22 cellular contexts compared by ENCODE assay signal in the genomic region with DNA sequence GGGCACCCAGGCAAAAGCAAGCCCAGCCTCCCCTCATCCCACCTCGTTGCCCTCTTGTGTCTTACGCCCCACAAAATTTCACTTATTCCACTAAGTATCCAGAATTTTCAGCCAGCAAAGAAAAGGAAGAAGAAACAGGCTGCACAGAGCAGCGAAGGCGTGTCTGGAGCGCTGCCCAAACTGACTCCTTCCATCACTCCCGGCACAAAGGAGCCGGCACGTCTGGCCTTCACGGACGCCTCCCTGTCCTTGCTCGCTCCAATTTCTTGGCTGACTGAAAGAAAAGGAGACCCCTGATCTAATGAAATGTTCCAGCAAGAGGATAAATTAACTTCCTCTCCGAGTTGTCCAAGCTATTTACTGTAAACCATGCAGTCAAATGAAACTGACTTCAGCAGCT.
DNase-seq lines count a peak whose midpoint lies in the region; ATAC-seq and TF ChIP-seq lines count a peak whose summit lies in the region.
"Had no signal": no experiment of that assay in that cellular context is flagged by ENCODE, and none has a peak within 500 bp of the region (broad histone marks: within the 10 kb centered on the region; RNA-seq: fewer than 3 reads in every experiment).

No MANE protein-coding gene starts in this region.

- H3K4me3 Mint-ChIP-seq in nephron, result peak overlapping the region in 2 of 3 experiments; percentile 17 to 43
- H3K4me3 Mint-ChIP-seq: CD4-positive, alpha-beta T cell had no signal

- ATAC-seq in Right ventricle myocardium superior (ENCODE audit: poor library complexity), result no peak
- peak; percentile 35; the same call in 2 of the 3 replicates for ATAC-seq in RWPE2 (ENCODE audit: low read depth)

- H3K4me3 ChIP-seq in left ventricle myocardium inferior (no peak overlapping the region), RWPE2 (ENCODE audit: severe bottlenecking) (no peak overlapping the region), testis (no peak overlapping the region), A673 (ENCODE audit: low read depth, low read length, poor library complexity, severe bottlenecking) (no peak overlapping the region), prostate gland (no peak overlapping the region)
- H3K4me3 ChIP-seq: PC-9, SJCRH30 had no signal

- 5 to 6% methylated on average over 12 of the region's 12 CpGs for WGBS in testis, 2 donors
- WGBS in prostate gland, result 8% methylated on average over 12 of the region's 12 CpGs

- H3K27me3 Mint-ChIP-seq in nephron (ENCODE audit: low read depth), result peaks cover 40% of the 10 kb centered on the region

- H3K9me3 ChIP-seq in left ventricle myocardium inferior (replicated peaks) (peaks cover 24% of the 10 kb centered on the region), RWPE2 (ENCODE audit: severe bottlenecking) (no peaks in the 10 kb centered on the region), testis (no peaks in the 10 kb centered on the region), A673 (ENCODE audit: low read depth, low read length, poor library complexity, severe bottlenecking) (peaks cover 6% of the 10 kb centered on the region), prostate gland (no peaks in the 10 kb centered on the region)
- H3K9me3 ChIP-seq: BE2C, SJCRH30 had no signal

- peaks cover 18% of the 10 kb centered on the region for H3K4me1 Mint-ChIP-seq in nephron

- H3K27ac ChIP-seq in left ventricle myocardium inferior (replicated peaks), result no peak overlapping the region
- H3K27ac ChIP-seq in RWPE2 (ENCODE audit: poor library complexity, severe bottlenecking), result no peak overlapping the region
- no peak overlapping the region for H3K27ac ChIP-seq in testis
- H3K27ac ChIP-seq in A673 (ENCODE audit: low read depth, low read length, poor library complexity, severe bottlenecking), result no peak overlapping the region
- H3K27ac ChIP-seq in prostate gland, result no peak overlapping the region
- H3K27ac ChIP-seq: PC-9, RWPE1, SJCRH30 had no signal

- H3K36me3 ChIP-seq in left ventricle myocardium inferior (no peaks in the 10 kb centered on the region), RWPE2 (ENCODE audit: low read depth) (no peaks in the 10 kb centered on the region), testis (ENCODE audit: low read depth, missing control alignments) (no peaks in the 10 kb centered on the region), A673 (ENCODE audit: insufficient read depth, low read length, poor library complexity, severe bottlenecking) (no peaks in the 10 kb centered on the region), prostate gland (no peaks in the 10 kb centered on the region)
- H3K36me3 ChIP-seq: BE2C, SJCRH30 had no signal

- peaks cover 30% of the 10 kb centered on the region for H3K27me3 ChIP-seq in left ventricle myocardium inferior (ENCODE audit: low read depth)
- H3K27me3 ChIP-seq in RWPE2 (ENCODE audit: insufficient read depth, poor library complexity, severe bottlenecking), result peaks cover 75% of the 10 kb centered on the region
- H3K27me3 ChIP-seq in testis, result no peaks in the 10 kb centered on the region
- H3K27me3 ChIP-seq in A673 (replicated peaks; ENCODE audit: insufficient read depth, low read depth, low read length, poor library complexity), result peaks cover 26% of the 10 kb centered on the region
- H3K27me3 ChIP-seq in prostate gland (replicated peaks; ENCODE audit: insufficient read depth), result no peaks in the 10 kb centered on the region
- H3K27me3 ChIP-seq: BE2C had no signal

- peak; percentile 49 for DNase-seq in Right ventricle myocardium superior
- DNase-seq in left ventricle myocardium inferior, result no peak
- DNase-seq in RWPE2 (ENCODE audit: low spot score), result no peak
- DNase-seq in testis, result peak; percentile 64
- DNase-seq in A673 (ENCODE audit: low spot score), result no peak
- no peak for DNase-seq in prostate gland (ENCODE audit: low spot score)
- DNase-seq in T-helper 1 cell, result no peak
- DNase-seq: 8988T; BE2C; Calu3; CD4-positive, alpha-beta T cell; DMS153; Kasumi-1; NCI-H1417; NCI-H1694 treated with DMSO at 0.1 percent for 48 hours; NCI-H2081 treated with DMSO at 0.1 percent for 48 hours; NCI-H2171 treated with DMSO at 0.1 percent for 48 hours; NCI-H69; PC-9; SJCRH30 had no signal

- TF ChIP-seq CTCF in left ventricle myocardium inferior (IDR thresholded peaks at IDR 0.05; ENCODE audit: borderline replicate concordance) (no peak), RWPE2 (IDR thresholded peaks at IDR 0.05; ENCODE audit: poor library complexity, severe bottlenecking) (no peak), nephron (IDR thresholded peaks at IDR 0.05; ENCODE audit: unreplicated experiment in 3 of 3) (no peak), testis (IDR thresholded peaks at IDR 0.05) (no peak), A673 (conservative IDR thresholded peaks at IDR 0.05; ENCODE audit: low read depth, low read length) (no peak), prostate gland (IDR thresholded peaks at IDR 0.05) (no peak)

- POLR2A ChIA-PET in A673 (lab: Charles Lee; ENCODE audit: low non-redundant PET), result no interaction called here

- CTCF ChIA-PET in A673 (lab: Charles Lee), result no interaction called here

- H3K9me3 Mint-ChIP-seq in nephron, result peaks cover 24% of the 10 kb centered on the region

- TF ChIP-seq POLR2A in testis (IDR thresholded peaks at IDR 0.05) (no peak), prostate gland (IDR thresholded peaks at IDR 0.05) (no peak)

- BruUV-seq in A673 (replicated peaks; lab: Mats Ljungman, UMichigan), result no TSS peak

- intact Hi-C loops in Right ventricle myocardium superior (cut with DNase I), result no loop called here
- intact Hi-C loops in left ventricle myocardium inferior (cut with micrococcal nuclease), result no loop called here
- intact Hi-C loops in testis (cut with DNase I; ENCODE audit: low total_unique reads), result no loop called here
- intact Hi-C loops in A673 (cut with micrococcal nuclease; ENCODE audit: unreplicated experiment), result no loop called here
- intact Hi-C loops in prostate gland (cut with DNase I), result no loop called here

- no peaks in the 10 kb centered on the region for H3K36me3 Mint-ChIP-seq in nephron (ENCODE audit: low read depth)

- peak overlapping the region in 2 of 3 experiments; percentile 54 to 68 for H3K27ac Mint-ChIP-seq in nephron
- H3K27ac Mint-ChIP-seq: CD4-positive, alpha-beta T cell had no signal

- no peaks in the 10 kb centered on the region for H3K4me1 ChIP-seq in left ventricle myocardium inferior
- H3K4me1 ChIP-seq in RWPE2 (ENCODE audit: insufficient read depth, poor library complexity, severe bottlenecking), result no peaks in the 10 kb centered on the region
- H3K4me1 ChIP-seq in testis, result peaks cover 3% of the 10 kb centered on the region
- no peaks in the 10 kb centered on the region for H3K4me1 ChIP-seq in A673 (ENCODE audit: insufficient read depth, low read length, poor library complexity, severe bottlenecking)
- H3K4me1 ChIP-seq in prostate gland (replicated peaks), result no peaks in the 10 kb centered on the region
- H3K4me1 ChIP-seq: BE2C, SJCRH30 had no signal

Comparison
In these comparisons a context has a peak if more than half of its experiments do, and no peak if none do; other contexts are left out.
1. DNase-seq: peak in Right ventricle myocardium superior (single experiment) and testis (single experiment); none in left ventricle myocardium inferior (single experiment), RWPE2 (single experiment), A673 (single experiment), prostate gland (single experiment) and T-helper 1 cell (0 of 5).